In genomic region chr3:39353168-39353930, GRCh38 we compare ENCODE assay signal across 7 cellular contexts. TPM values are rescaled to one million over a fixed set of nuclear protein-coding genes. Genes with fewer than 3 reads are reported as not detected.
"Had no signal": no experiment of that assay in that cellular context is flagged by ENCODE, and none has a peak within 500 bp of the region (broad histone marks: within the 10 kb centered on the region; RNA-seq: fewer than 3 reads in every experiment).

No MANE protein-coding gene starts in this region.

RNA-seq across cellular contexts. Expression of gene CCR8, which starts 23.8 kb away (rescaled TPM):
- total RNA-seq: activated naive CD4-positive, alpha-beta T cell treated with anti-CD3 and anti-CD28 coated beads for 36 hours; activated naive CD8-positive, alpha-beta T cell treated with anti-CD3 and anti-CD28 coated beads for 36 hours; adrenal gland; ascending aorta; bronchial epithelial cell; cardiac muscle cell; chondrocyte had no signal
- polyA plus RNA-seq: adrenal gland, cardiac muscle cell had no signal
